ENCODE assay signal across 11 cellular contexts in genomic region chr12:45051490-45052105, GRCh38. TPM values are rescaled to one million over a fixed set of nuclear protein-coding genes. Genes with fewer than 3 reads are reported as not detected.
DNase-seq lines count a peak whose midpoint lies in the region; ATAC-seq and TF ChIP-seq lines count a peak whose summit lies in the region.
"Had no signal": no experiment of that assay in that cellular context is flagged by ENCODE, and none has a peak within 500 bp of the region (broad histone marks: within the 10 kb centered on the region; RNA-seq: fewer than 3 reads in every experiment).

No MANE protein-coding gene starts in this region.

- H3K27me3 ChIP-seq in kidney epithelial cell (ENCODE audit: control insufficient read depth, insufficient read depth, low read length), result peaks cover 22% of the 10 kb centered on the region
- H3K27me3 ChIP-seq in upper lobe of right lung, result peaks cover 44% of the 10 kb centered on the region

- H3K4me3 ChIP-seq in kidney epithelial cell (ENCODE audit: low read depth, low read length) (peak overlapping the region; percentile 38), upper lobe of right lung (peak overlapping the region; percentile 14)

- H3K27ac ChIP-seq in upper lobe of right lung, result no peak overlapping the region

- ATAC-seq in activated T-cell treated with anti-CD3 and anti-CD28 coated beads, Interleukin-2, amount 50 U/mL, for 72 hours (replicated peaks in 1 of 2), result no peak
- peak; percentile 24 for ATAC-seq in upper lobe of right lung
- ATAC-seq in GM21515 (IDR thresholded peaks at IDR 0.05; ENCODE audit: unreplicated experiment), result no peak

- H3K4me1 ChIP-seq in upper lobe of right lung, result no peaks in the 10 kb centered on the region

- peaks cover 63% of the 10 kb centered on the region for H3K27me3 Mint-ChIP-seq in activated T-cell treated with anti-CD3 and anti-CD28 coated beads, Interleukin-2, amount 50 U/mL, for 72 hours (ENCODE audit: low read depth)
- H3K27me3 Mint-ChIP-seq in brain, result peaks cover 73% of the 10 kb centered on the region

- H3K9me3 Mint-ChIP-seq in activated T-cell treated with anti-CD3 and anti-CD28 coated beads, Interleukin-2, amount 50 U/mL, for 72 hours, result no peaks in the 10 kb centered on the region
- H3K9me3 Mint-ChIP-seq in brain, result peaks cover 0 to 5% (median 0%) of the 10 kb centered on the region in 5 experiments

- no peaks in the 10 kb centered on the region for H3K9me3 ChIP-seq in upper lobe of right lung

- H3K36me3 ChIP-seq in kidney epithelial cell (ENCODE audit: control insufficient read depth, insufficient read depth, low read length) (no peaks in the 10 kb centered on the region), upper lobe of right lung (no peaks in the 10 kb centered on the region)

- peaks cover 0 to 2% of the 10 kb centered on the region in 2 donors for H3K36me3 Mint-ChIP-seq in activated T-cell treated with anti-CD3 and anti-CD28 coated beads, Interleukin-2, amount 50 U/mL, for 72 hours (ENCODE audit: insufficient read depth in 2 of 2)
- H3K36me3 Mint-ChIP-seq in brain, result no peaks in the 10 kb centered on the region

- intact Hi-C loops in upper lobe of right lung (cut with DNase I), result no loop called here

- no peak for DNase-seq in activated T-cell treated with anti-CD3 and anti-CD28 coated beads, Interleukin-2, amount 50 U/mL, for 72 hours
- DNase-seq in activated T-cell treated with anti-CD3 and anti-CD28 coated beads, Interleukin-2, amount 50 U/mL, for 1 hour, result no peak
- no peak for DNase-seq in kidney epithelial cell (ENCODE audit: low read depth)
- no peak for DNase-seq in upper lobe of right lung
- DNase-seq in NOMO-1 treated with dmso at 0.1 percent for 144 hours (lab: John Stamatoyannopoulos, UW; ENCODE audit: unreplicated experiment), result no peak
- DNase-seq in HuH-7 (ENCODE audit: low spot score), result no peak
- DNase-seq: NCI-H2107; stimulated activated CD4-positive, alpha-beta T cell treated with anti-CD3 and anti-CD28 coated beads, Interleukin-4, amount 100 ng/mL, for 24 hours had no signal

- no peak for TF ChIP-seq CTCF in brain (conservative IDR thresholded peaks at IDR 0.05)
- TF ChIP-seq CTCF in kidney epithelial cell (IDR thresholded peaks at IDR 0.05; ENCODE audit: insufficient read depth, low read length, poor library complexity, severe bottlenecking), result no peak
- no peak for TF ChIP-seq CTCF in upper lobe of right lung (IDR thresholded peaks at IDR 0.05)

- H3K4me3 Mint-ChIP-seq in activated T-cell treated with anti-CD3 and anti-CD28 coated beads, Interleukin-2, amount 50 U/mL, for 72 hours, result peak overlapping the region; percentile 11 to 31
- peak overlapping the region; percentile 80 to 93 (median 91) for H3K4me3 Mint-ChIP-seq in brain

- H3K4me1 Mint-ChIP-seq in activated T-cell treated with anti-CD3 and anti-CD28 coated beads, Interleukin-2, amount 50 U/mL, for 72 hours (ENCODE audit: low read depth), result no peaks in the 10 kb centered on the region
- H3K4me1 Mint-ChIP-seq in brain, result peaks cover 10% of the 10 kb centered on the region

- H3K27ac Mint-ChIP-seq in activated T-cell treated with anti-CD3 and anti-CD28 coated beads, Interleukin-2, amount 50 U/mL, for 72 hours, result no peak overlapping the region
- H3K27ac Mint-ChIP-seq in brain, result no peak overlapping the region

RNA-seq across cellular contexts. Expression of gene DBX2, which starts 0.7 kb away (rescaled TPM):
- total RNA-seq in activated T-cell treated with anti-CD3 and anti-CD28 coated beads, Interleukin-2, amount 50 U/mL, for 72 hours, result not detected
- polyA plus RNA-seq in brain (ENCODE audit: insufficient read depth, low read depth, low replicate concordance), result 0.61 TPM
- total RNA-seq in kidney epithelial cell, result not detected in 2 replicates
- total RNA-seq in upper lobe of right lung, result not detected
- total RNA-seq: activated CD8-positive, alpha-beta memory T cell treated with anti-CD3 and anti-CD28 coated beads for 36 hours had no signal
